1 cellular context compared by ENCODE assay signal in the genomic region with DNA sequence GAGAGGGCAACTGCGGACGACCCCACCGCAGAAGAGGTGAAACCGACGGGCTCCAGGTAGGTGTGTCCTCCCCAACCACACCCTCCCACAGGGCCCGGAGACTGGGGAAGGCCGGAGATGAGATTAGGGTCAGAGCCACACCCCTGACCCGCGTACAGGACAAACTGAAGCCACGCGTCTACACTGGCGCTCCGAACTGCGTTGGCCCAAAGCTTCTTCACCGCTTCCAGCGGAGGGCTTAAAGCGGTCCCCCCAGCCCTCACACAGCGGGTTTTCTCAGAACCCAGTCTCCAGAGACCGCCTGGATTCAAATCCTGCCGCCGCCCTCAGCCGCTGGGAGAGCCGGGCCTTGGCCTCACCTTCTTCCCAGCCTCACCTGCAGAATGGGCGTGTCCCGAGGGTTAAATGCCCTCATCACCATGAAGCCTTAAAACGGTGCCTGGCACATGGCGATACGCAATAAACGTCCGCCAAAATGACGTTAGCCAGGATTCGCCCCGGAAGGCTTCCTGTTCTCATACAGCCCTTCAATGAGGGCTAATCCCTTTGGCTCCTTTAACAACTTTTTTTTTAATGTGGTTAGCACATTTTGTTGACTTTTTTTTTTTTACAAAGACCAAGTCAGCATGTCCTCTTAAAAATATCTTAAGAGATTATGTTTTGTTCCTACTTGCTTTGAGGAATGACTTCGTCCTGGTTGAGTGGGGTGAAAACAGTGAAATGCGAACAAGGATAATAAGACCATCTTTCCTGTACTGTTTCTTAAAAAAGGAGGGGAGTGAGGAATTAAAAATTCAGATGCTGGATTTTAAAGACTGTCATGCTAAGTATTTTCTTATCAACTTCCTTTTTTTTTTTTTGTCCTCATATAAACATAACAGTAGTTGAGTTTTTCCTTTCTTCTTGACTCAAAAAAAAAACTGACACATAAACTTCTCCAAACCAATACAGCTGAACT.
TF ChIP-seq lines count a peak whose summit lies in the region.

No MANE protein-coding gene starts in this region.

TF ChIP-seq in K562, 482 proteins besides CTCF, POLR2A, EP300 and RAD21 (continued from another document and continues in another):
- TF ChIP-seq ZNF274 (IDR thresholded peaks at IDR 0.05; ENCODE audit: borderline replicate concordance, low read depth, low read length) (no peak), CBX3 (IDR thresholded peaks at IDR 0.05; ENCODE audit: borderline replicate concordance in 1 of 2, low read length in 2 of 2) (no peak; a peak in 1 of 3 replicates), FOXK2 (conservative IDR thresholded peaks at IDR 0.05 in 1 of 2, IDR thresholded peaks at IDR 0.05 in 1 of 2; ENCODE audit: low read depth in 2 of 2) (peak; percentile 8 to 35; a peak in 1 of 4 replicates), GTF2E2 (tag; IDR thresholded peaks at IDR 0.05) (no peak), ZC3H11A (IDR thresholded peaks at IDR 0.05; ENCODE audit: low read depth, low read length) (no peak), JUND (IDR thresholded peaks at IDR 0.05; ENCODE audit: borderline replicate concordance, low read depth, low read length) (0 out of 2 replicates have a peak, but pooled peaks have one; percentile 45), JUND (tag; IDR thresholded peaks at IDR 0.05; ENCODE audit: borderline replicate concordance, low read depth, low read length) (no peak), ETS2 (tag; IDR thresholded peaks at IDR 0.05; ENCODE audit: borderline replicate concordance, poor library complexity, severe bottlenecking) (no peak), PRPF4 (IDR thresholded peaks at IDR 0.05; ENCODE audit: insufficient read depth, low read depth, low read length, poor library complexity, severe bottlenecking) (no peak), ARID2 (IDR thresholded peaks at IDR 0.05) (no peak), NR2C1 (IDR thresholded peaks at IDR 0.05) (no peak), NR2C1 (tag; IDR thresholded peaks at IDR 0.05) (0 out of 2 replicates have a peak, but pooled peaks have one; percentile 19), CREB1 (IDR thresholded peaks at IDR 0.05) (peak; percentile 73), CREB1 (CRISPR knock-in tag; IDR thresholded peaks at IDR 0.05) (peak; percentile 37; the same call in 1 of the 2 replicates), TCF3 (CRISPR knock-in tag; IDR thresholded peaks at IDR 0.05) (peak; percentile 32; the same call in 1 of the 2 replicates), ZNF586 (CRISPR knock-in tag; conservative IDR thresholded peaks at IDR 0.05) (no peak), ZBED1 (IDR thresholded peaks at IDR 0.05) (no peak), HDAC6 (IDR thresholded peaks at IDR 0.05; ENCODE audit: low read depth, low read length) (no peak), NCOA1 (IDR thresholded peaks at IDR 0.05; ENCODE audit: low read depth) (no peak; the same call in 1 of the 2 replicates), SMAD3 (CRISPR knock-in tag; conservative IDR thresholded peaks at IDR 0.05) (no peak), ZNF431 (CRISPR knock-in tag; IDR thresholded peaks at IDR 0.05) (no peak), MTA1 (IDR thresholded peaks at IDR 0.05; ENCODE audit: borderline replicate concordance) (peak; percentile 59; the same call in 1 of the 2 replicates), NR2F6 (CRISPR knock-in tag; IDR thresholded peaks at IDR 0.05) (no peak), GABPB1 (CRISPR knock-in tag; IDR thresholded peaks at IDR 0.05) (0 out of 2 replicates have a peak, but pooled peaks have one; percentile 46), NCOA2 (IDR thresholded peaks at IDR 0.05; ENCODE audit: partially characterized antibody in 2 of 2) (no peak), POLR2G (IDR thresholded peaks at IDR 0.05; ENCODE audit: low read depth, low read length) (peak; percentile 92)
- TF ChIP-seq, protein P1, sequence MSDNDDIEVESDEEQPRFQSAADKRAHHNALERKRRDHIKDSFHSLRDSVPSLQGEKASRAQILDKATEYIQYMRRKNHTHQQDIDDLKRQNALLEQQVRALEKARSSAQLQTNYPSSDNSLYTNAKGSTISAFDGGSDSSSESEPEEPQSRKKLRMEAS (CRISPR knock-in tag; IDR thresholded peaks at IDR 0.05): peak; percentile 73
- TF ChIP-seq, protein P2, sequence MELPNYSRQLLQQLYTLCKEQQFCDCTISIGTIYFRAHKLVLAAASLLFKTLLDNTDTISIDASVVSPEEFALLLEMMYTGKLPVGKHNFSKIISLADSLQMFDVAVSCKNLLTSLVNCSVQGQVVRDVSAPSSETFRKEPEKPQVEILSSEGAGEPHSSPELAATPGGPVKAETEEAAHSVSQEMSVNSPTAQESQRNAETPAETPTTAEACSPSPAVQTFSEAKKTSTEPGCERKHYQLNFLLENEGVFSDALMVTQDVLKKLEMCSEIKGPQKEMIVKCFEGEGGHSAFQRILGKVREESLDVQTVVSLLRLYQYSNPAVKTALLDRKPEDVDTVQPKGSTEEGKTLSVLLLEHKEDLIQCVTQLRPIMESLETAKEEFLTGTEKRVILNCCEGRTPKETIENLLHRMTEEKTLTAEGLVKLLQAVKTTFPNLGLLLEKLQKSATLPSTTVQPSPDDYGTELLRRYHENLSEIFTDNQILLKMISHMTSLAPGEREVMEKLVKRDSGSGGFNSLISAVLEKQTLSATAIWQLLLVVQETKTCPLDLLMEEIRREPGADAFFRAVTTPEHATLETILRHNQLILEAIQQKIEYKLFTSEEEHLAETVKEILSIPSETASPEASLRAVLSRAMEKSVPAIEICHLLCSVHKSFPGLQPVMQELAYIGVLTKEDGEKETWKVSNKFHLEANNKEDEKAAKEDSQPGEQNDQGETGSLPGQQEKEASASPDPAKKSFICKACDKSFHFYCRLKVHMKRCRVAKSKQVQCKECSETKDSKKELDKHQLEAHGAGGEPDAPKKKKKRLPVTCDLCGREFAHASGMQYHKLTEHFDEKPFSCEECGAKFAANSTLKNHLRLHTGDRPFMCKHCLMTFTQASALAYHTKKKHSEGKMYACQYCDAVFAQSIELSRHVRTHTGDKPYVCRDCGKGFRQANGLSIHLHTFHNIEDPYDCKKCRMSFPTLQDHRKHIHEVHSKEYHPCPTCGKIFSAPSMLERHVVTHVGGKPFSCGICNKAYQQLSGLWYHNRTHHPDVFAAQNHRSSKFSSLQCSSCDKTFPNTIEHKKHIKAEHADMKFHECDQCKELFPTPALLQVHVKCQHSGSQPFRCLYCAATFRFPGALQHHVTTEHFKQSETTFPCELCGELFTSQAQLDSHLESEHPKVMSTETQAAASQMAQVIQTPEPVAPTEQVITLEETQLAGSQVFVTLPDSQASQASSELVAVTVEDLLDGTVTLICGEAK (IDR thresholded peaks at IDR 0.05): no peak
- TF ChIP-seq, protein P2 (CRISPR knock-in tag; IDR thresholded peaks at IDR 0.05): no peak
- TF ChIP-seq, protein P3, sequence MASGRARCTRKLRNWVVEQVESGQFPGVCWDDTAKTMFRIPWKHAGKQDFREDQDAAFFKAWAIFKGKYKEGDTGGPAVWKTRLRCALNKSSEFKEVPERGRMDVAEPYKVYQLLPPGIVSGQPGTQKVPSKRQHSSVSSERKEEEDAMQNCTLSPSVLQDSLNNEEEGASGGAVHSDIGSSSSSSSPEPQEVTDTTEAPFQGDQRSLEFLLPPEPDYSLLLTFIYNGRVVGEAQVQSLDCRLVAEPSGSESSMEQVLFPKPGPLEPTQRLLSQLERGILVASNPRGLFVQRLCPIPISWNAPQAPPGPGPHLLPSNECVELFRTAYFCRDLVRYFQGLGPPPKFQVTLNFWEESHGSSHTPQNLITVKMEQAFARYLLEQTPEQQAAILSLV (tag; IDR thresholded peaks at IDR 0.05): no peak
- TF ChIP-seq, protein P4, sequence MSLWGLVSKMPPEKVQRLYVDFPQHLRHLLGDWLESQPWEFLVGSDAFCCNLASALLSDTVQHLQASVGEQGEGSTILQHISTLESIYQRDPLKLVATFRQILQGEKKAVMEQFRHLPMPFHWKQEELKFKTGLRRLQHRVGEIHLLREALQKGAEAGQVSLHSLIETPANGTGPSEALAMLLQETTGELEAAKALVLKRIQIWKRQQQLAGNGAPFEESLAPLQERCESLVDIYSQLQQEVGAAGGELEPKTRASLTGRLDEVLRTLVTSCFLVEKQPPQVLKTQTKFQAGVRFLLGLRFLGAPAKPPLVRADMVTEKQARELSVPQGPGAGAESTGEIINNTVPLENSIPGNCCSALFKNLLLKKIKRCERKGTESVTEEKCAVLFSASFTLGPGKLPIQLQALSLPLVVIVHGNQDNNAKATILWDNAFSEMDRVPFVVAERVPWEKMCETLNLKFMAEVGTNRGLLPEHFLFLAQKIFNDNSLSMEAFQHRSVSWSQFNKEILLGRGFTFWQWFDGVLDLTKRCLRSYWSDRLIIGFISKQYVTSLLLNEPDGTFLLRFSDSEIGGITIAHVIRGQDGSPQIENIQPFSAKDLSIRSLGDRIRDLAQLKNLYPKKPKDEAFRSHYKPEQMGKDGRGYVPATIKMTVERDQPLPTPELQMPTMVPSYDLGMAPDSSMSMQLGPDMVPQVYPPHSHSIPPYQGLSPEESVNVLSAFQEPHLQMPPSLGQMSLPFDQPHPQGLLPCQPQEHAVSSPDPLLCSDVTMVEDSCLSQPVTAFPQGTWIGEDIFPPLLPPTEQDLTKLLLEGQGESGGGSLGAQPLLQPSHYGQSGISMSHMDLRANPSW (CRISPR knock-in tag; IDR thresholded peaks at IDR 0.05): peak; percentile 63; the same call in 1 of the 2 replicates
- TF ChIP-seq, protein P5, sequence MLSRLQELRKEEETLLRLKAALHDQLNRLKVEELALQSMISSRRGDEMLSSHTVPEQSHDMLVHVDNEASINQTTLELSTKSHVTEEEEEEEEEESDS (CRISPR knock-in tag; IDR thresholded peaks at IDR 0.05): no peak
- TF ChIP-seq, protein P6, sequence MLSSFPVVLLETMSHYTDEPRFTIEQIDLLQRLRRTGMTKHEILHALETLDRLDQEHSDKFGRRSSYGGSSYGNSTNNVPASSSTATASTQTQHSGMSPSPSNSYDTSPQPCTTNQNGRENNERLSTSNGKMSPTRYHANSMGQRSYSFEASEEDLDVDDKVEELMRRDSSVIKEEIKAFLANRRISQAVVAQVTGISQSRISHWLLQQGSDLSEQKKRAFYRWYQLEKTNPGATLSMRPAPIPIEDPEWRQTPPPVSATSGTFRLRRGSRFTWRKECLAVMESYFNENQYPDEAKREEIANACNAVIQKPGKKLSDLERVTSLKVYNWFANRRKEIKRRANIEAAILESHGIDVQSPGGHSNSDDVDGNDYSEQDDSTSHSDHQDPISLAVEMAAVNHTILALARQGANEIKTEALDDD (IDR thresholded peaks at IDR 0.05): 0 out of 2 replicates have a peak, but pooled peaks have one; percentile 42
- TF ChIP-seq, protein P7, sequence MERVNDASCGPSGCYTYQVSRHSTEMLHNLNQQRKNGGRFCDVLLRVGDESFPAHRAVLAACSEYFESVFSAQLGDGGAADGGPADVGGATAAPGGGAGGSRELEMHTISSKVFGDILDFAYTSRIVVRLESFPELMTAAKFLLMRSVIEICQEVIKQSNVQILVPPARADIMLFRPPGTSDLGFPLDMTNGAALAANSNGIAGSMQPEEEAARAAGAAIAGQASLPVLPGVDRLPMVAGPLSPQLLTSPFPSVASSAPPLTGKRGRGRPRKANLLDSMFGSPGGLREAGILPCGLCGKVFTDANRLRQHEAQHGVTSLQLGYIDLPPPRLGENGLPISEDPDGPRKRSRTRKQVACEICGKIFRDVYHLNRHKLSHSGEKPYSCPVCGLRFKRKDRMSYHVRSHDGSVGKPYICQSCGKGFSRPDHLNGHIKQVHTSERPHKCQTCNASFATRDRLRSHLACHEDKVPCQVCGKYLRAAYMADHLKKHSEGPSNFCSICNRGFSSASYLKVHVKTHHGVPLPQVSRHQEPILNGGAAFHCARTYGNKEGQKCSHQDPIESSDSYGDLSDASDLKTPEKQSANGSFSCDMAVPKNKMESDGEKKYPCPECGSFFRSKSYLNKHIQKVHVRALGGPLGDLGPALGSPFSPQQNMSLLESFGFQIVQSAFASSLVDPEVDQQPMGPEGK (CRISPR knock-in tag; IDR thresholded peaks at IDR 0.05; ENCODE audit: borderline replicate concordance): no peak
- TF ChIP-seq, protein P8, sequence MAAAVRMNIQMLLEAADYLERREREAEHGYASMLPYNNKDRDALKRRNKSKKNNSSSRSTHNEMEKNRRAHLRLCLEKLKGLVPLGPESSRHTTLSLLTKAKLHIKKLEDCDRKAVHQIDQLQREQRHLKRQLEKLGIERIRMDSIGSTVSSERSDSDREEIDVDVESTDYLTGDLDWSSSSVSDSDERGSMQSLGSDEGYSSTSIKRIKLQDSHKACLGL (CRISPR knock-in tag; IDR thresholded peaks at IDR 0.05; ENCODE audit: borderline replicate concordance, poor library complexity, severe bottlenecking): no peak
- TF ChIP-seq, protein P9, sequence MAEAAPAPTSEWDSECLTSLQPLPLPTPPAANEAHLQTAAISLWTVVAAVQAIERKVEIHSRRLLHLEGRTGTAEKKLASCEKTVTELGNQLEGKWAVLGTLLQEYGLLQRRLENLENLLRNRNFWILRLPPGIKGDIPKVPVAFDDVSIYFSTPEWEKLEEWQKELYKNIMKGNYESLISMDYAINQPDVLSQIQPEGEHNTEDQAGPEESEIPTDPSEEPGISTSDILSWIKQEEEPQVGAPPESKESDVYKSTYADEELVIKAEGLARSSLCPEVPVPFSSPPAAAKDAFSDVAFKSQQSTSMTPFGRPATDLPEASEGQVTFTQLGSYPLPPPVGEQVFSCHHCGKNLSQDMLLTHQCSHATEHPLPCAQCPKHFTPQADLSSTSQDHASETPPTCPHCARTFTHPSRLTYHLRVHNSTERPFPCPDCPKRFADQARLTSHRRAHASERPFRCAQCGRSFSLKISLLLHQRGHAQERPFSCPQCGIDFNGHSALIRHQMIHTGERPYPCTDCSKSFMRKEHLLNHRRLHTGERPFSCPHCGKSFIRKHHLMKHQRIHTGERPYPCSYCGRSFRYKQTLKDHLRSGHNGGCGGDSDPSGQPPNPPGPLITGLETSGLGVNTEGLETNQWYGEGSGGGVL (CRISPR knock-in tag; IDR thresholded peaks at IDR 0.05): no peak
